In the genomic region with DNA sequence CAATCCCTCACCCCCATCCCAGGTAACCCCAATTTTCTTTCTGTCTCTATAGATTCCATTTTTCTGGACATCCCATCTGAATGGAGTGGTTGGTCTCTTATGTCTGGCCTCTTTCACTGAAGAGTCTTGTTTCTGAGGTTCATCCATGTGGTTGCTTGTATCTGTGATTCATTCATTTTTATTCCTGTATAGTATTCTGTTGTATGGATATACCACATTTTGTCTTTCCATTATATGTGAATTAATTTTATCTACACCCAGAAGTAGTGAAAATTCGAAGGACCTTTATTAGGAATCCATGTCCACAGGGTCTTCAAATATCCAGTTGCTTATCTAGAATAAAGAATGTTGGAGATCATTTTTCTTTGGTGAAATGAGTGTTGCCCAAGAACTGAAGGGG, we compare ENCODE assay signal across 1 cellular context.
TF ChIP-seq lines count a peak whose summit lies in the region.

No MANE protein-coding gene starts in this region.

TF ChIP-seq in SK-N-SH, 30 proteins besides CTCF, POLR2A, EP300 and RAD21 (continued from another document):
- TF ChIP-seq GABPA (IDR thresholded peaks at IDR 0.05; ENCODE audit: low read depth): no peak
- no peak for TF ChIP-seq NFIC (IDR thresholded peaks at IDR 0.05; ENCODE audit: borderline replicate concordance)
- TF ChIP-seq TCF12 (IDR thresholded peaks at IDR 0.05): no peak
- TF ChIP-seq, protein P1, sequence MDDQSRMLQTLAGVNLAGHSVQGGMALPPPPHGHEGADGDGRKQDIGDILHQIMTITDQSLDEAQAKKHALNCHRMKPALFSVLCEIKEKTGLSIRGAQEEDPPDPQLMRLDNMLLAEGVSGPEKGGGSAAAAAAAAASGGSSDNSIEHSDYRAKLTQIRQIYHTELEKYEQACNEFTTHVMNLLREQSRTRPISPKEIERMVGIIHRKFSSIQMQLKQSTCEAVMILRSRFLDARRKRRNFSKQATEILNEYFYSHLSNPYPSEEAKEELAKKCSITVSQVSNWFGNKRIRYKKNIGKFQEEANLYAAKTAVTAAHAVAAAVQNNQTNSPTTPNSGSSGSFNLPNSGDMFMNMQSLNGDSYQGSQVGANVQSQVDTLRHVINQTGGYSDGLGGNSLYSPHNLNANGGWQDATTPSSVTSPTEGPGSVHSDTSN (IDR thresholded peaks at IDR 0.05): no peak
- TF ChIP-seq, protein P2, sequence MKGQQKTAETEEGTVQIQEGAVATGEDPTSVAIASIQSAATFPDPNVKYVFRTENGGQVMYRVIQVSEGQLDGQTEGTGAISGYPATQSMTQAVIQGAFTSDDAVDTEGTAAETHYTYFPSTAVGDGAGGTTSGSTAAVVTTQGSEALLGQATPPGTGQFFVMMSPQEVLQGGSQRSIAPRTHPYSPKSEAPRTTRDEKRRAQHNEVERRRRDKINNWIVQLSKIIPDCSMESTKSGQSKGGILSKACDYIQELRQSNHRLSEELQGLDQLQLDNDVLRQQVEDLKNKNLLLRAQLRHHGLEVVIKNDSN (IDR thresholded peaks at IDR 0.05; ENCODE audit: borderline replicate concordance, low read depth): no peak
- TF ChIP-seq TEAD4 (IDR thresholded peaks at IDR 0.05; ENCODE audit: borderline replicate concordance, insufficient read depth): no peak
- no peak for TF ChIP-seq POLR2AphosphoS5 (IDR thresholded peaks at IDR 0.05; ENCODE audit: low read depth, low read length)
